14 cellular contexts compared by ENCODE assay signal in genomic region chr2:66696856-66697255, GRCh38.
DNase-seq lines count a peak whose midpoint lies in the region; ATAC-seq, FAIRE-seq and TF ChIP-seq lines count a peak whose summit lies in the region.
"Had no signal": no experiment of that assay in that cellular context is flagged by ENCODE, and none has a peak within 500 bp of the region (broad histone marks: within the 10 kb centered on the region; RNA-seq: fewer than 3 reads in every experiment).

No MANE protein-coding gene starts in this region.

- 15 to 21% methylated on average over 2 of the region's 2 CpGs for WGBS in gastroesophageal sphincter (ENCODE audit: low coverage in 1 of 2), 2 donors

- no peak for TF ChIP-seq POLR2A in gastroesophageal sphincter (IDR thresholded peaks at IDR 0.05)

- no peak for DNase-seq in SK-N-MC (ENCODE audit: low read depth, low spot score)
- DNase-seq in nephron progenitor cell, result no peak
- DNase-seq in upper lobe of right lung, result no peak
- no peak for DNase-seq in foreskin fibroblast
- DNase-seq in COR-L47 (lab: John Stamatoyannopoulos, UW), result no peak
- no peak for DNase-seq in HCEC 1CT
- DNase-seq in RCC 7860 (ENCODE audit: low spot score), result no peak
- DNase-seq: CD8-positive, alpha-beta T cell; NCI-H2107; Peyer's patch; SHP77 had no signal

- no peaks in the 10 kb centered on the region for H3K36me3 Mint-ChIP-seq in nephron progenitor cell (ENCODE audit: low read depth)
- H3K36me3 Mint-ChIP-seq: CD8-positive, alpha-beta T cell had no signal

- peaks cover 4 to 68% (median 24%) of the 10 kb centered on the region in 3 donors for H3K4me1 ChIP-seq in gastroesophageal sphincter
- no peaks in the 10 kb centered on the region for H3K4me1 ChIP-seq in upper lobe of right lung

- no peaks in the 10 kb centered on the region for H3K9me3 Mint-ChIP-seq in nephron progenitor cell
- H3K9me3 Mint-ChIP-seq: CD8-positive, alpha-beta T cell had no signal

- H3K4me3 Mint-ChIP-seq in nephron progenitor cell, result peak overlapping the region; percentile 65
- H3K4me3 Mint-ChIP-seq: CD8-positive, alpha-beta T cell had no signal

- intact Hi-C loops in upper lobe of right lung (cut with DNase I), result loop anchor here (10.0 kb wide), 1 partner anchor 252 kb away; no protein-coding TSS in a partner anchor

- TF ChIP-seq CTCF in gastroesophageal sphincter (IDR thresholded peaks at IDR 0.05) (no peak), nephron progenitor cell (IDR thresholded peaks at IDR 0.05) (no peak), upper lobe of right lung (IDR thresholded peaks at IDR 0.05) (no peak), foreskin fibroblast (IDR thresholded peaks at IDR 0.05; ENCODE audit: low read depth, low read length) (no peak)

- ATAC-seq in gastroesophageal sphincter (no peak), upper lobe of right lung (no peak)
- ATAC-seq: CD8-positive, alpha-beta T cell had no signal

- H3K9me3 ChIP-seq in SK-N-MC (ENCODE audit: low read depth, low read length) (no peaks in the 10 kb centered on the region), gastroesophageal sphincter (no peaks in the 10 kb centered on the region), upper lobe of right lung (no peaks in the 10 kb centered on the region)
- H3K9me3 ChIP-seq: HAP-1, Peyer's patch had no signal

- H3K4me3 ChIP-seq in SK-N-MC (no peak overlapping the region), gastroesophageal sphincter (peak overlapping the region in 1 of 2 donors; percentile 1), upper lobe of right lung (no peak overlapping the region), foreskin fibroblast (ENCODE audit: low read depth in 1 of 2, low read length in 2 of 2) (no peak overlapping the region)
- H3K4me3 ChIP-seq: HAP-1, Peyer's patch had no signal

- peak overlapping the region; percentile 97 for H3K27ac Mint-ChIP-seq in nephron progenitor cell
- H3K27ac Mint-ChIP-seq: CD8-positive, alpha-beta T cell had no signal

- H3K27me3 ChIP-seq in gastroesophageal sphincter (no peaks in the 10 kb centered on the region), upper lobe of right lung (no peaks in the 10 kb centered on the region)
- H3K27me3 ChIP-seq: Peyer's patch had no signal

- H3K27me3 Mint-ChIP-seq in nephron progenitor cell (ENCODE audit: low read depth, poor library complexity), result no peaks in the 10 kb centered on the region

- no peak for FAIRE-seq in RCC 7860 (lab: Jason Lieb, UNC)
- FAIRE-seq: HTR-8/SVneo had no signal

- H3K4me1 Mint-ChIP-seq in nephron progenitor cell, result peaks cover 98% of the 10 kb centered on the region

- H3K36me3 ChIP-seq in SK-N-MC (ENCODE audit: insufficient read depth, low read length), result no peaks in the 10 kb centered on the region
- no peaks in the 10 kb centered on the region for H3K36me3 ChIP-seq in gastroesophageal sphincter
- H3K36me3 ChIP-seq in upper lobe of right lung, result no peaks in the 10 kb centered on the region
- H3K36me3 ChIP-seq: HAP-1, Peyer's patch had no signal

- H3K9ac ChIP-seq in SK-N-MC (ENCODE audit: insufficient read length), result peak overlapping the region; percentile 8

- peak overlapping the region; percentile 43 for H3K27ac ChIP-seq in SK-N-MC
- peak overlapping the region; percentile 79 to 95 (median 84) for H3K27ac ChIP-seq in gastroesophageal sphincter
- H3K27ac ChIP-seq in upper lobe of right lung, result peak overlapping the region; percentile 62

- TF ChIP-seq EP300 in gastroesophageal sphincter (IDR thresholded peaks at IDR 0.05), result no peak
